In genomic region chr12:108560752-108561719, GRCh38 we compare ENCODE assay signal across 8 cellular contexts. TPM values are rescaled to one million over a fixed set of nuclear protein-coding genes. Genes with fewer than 3 reads are reported as not detected.
A peak's percentile ranks its signal among the peaks of the same experiment; 100 is the strongest.
DNase-seq lines count a peak whose midpoint lies in the region; ATAC-seq, FAIRE-seq and TF ChIP-seq lines count a peak whose summit lies in the region.

Gene SART3 (minus strand): TSS chr12:108561173. CDS start chr12:108561154, 19 bp downstream.

- peak; percentile 11 to 52 for TF ChIP-seq POLR2A in uterus (IDR thresholded peaks at IDR 0.05)

- H3K79me2 ChIP-seq in astrocyte (ENCODE audit: insufficient read depth, low read length), result peaks cover 68% of the 10 kb centered on the region

- peak within 1 kb of the TSS; percentile 98 for H3K27ac ChIP-seq in astrocyte (ENCODE audit: low read depth, low read length)
- H3K27ac ChIP-seq in uterus, result peak within 1 kb of the TSS; percentile 88 to 96

- H3K9me3 Mint-ChIP-seq in astrocyte (ENCODE audit: unreplicated experiment), result no peaks in the 10 kb centered on the region

- H3K4me1 ChIP-seq in astrocyte (ENCODE audit: insufficient read depth, low read length) (peaks cover 26% of the 10 kb centered on the region), uterus (peaks cover 0 to 17% of the 10 kb centered on the region in 2 donors)

- intact Hi-C loops in uterus (cut with DNase I; ENCODE audit: low total_unique reads), result loop anchor here (5.0 to 10.0 kb wide), 2 partner anchors 56 to 534 kb away; partner anchors contain the start of genes ALKBH2 and UNG

- no peaks in the 10 kb centered on the region for H3K9me3 ChIP-seq in astrocyte (ENCODE audit: insufficient read depth, low read depth, low read length)
- H3K9me3 ChIP-seq in uterus, result no peaks in the 10 kb centered on the region

- peaks cover 49% of the 10 kb centered on the region for H4K20me1 ChIP-seq in astrocyte (ENCODE audit: insufficient read depth, low read length)

- peak within 1 kb of the TSS; percentile 100 for H3K4me3 Mint-ChIP-seq in astrocyte (ENCODE audit: unreplicated experiment)

- TF ChIP-seq CTCF in astrocyte (IDR thresholded peaks at IDR 0.05; ENCODE audit: insufficient read depth, low read depth, low read length) (no peak), uterus (IDR thresholded peaks at IDR 0.05) (no peak)

- H3K27me3 ChIP-seq in astrocyte (ENCODE audit: insufficient read depth, low read length) (no peaks in the 10 kb centered on the region), uterus (no peaks in the 10 kb centered on the region)

- H3K36me3 ChIP-seq in astrocyte (ENCODE audit: insufficient read depth, low read length) (peaks cover 21% of the 10 kb centered on the region), uterus (no peaks in the 10 kb centered on the region)

- ATAC-seq in GM18502 (IDR thresholded peaks at IDR 0.05; ENCODE audit: poor library complexity, unreplicated experiment) (peak; percentile 35), HG02938 (IDR thresholded peaks at IDR 0.05; ENCODE audit: unreplicated experiment) (peak; percentile 36)

- DNase-seq in NCI-H1930 (lab: John Stamatoyannopoulos, UW) (peak; percentile 70 to 85), T-helper 22 cell (ENCODE audit: low read depth) (peak; percentile 59), astrocyte (ENCODE audit: low read depth) (peak; percentile 85), hepatic stellate cell (ENCODE audit: low spot score) (peak; percentile 88), putamen (ENCODE audit: low spot score) (peak; percentile 90), uterus (peak; percentile 72 to 83)

- peak within 1 kb of the TSS; percentile 83 for H2AFZ ChIP-seq in astrocyte (ENCODE audit: low read depth, low read length)

- peak within 1 kb of the TSS; percentile 100 for H3K27ac Mint-ChIP-seq in astrocyte (ENCODE audit: unreplicated experiment)

- H3K9ac ChIP-seq in astrocyte (ENCODE audit: low read length), result peak within 1 kb of the TSS; percentile 99

- peak within 1 kb of the TSS; percentile 93 for H3K4me2 ChIP-seq in astrocyte (ENCODE audit: low read length)

- peaks cover 35% of the 10 kb centered on the region for H3K4me1 Mint-ChIP-seq in astrocyte (ENCODE audit: low read depth, unreplicated experiment)

- no peak for FAIRE-seq in astrocyte (lab: Jason Lieb, UNC)

- H3K4me3 ChIP-seq in astrocyte (ENCODE audit: insufficient read depth, low read depth, low read length) (peak within 1 kb of the TSS; percentile 94), uterus (peak within 1 kb of the TSS; percentile 67 to 91)

- H3K27me3 Mint-ChIP-seq in astrocyte (ENCODE audit: low read depth, unreplicated experiment), result no peaks in the 10 kb centered on the region

- peaks cover 5% of the 10 kb centered on the region for H3K36me3 Mint-ChIP-seq in astrocyte (ENCODE audit: low read depth, unreplicated experiment)

RNA-seq across cellular contexts. Expression of gene SART3, which starts in this region (rescaled TPM):
- total RNA-seq in astrocyte, result 39.9 and 48.4 TPM in 2 replicates
- total RNA-seq in uterus, result 10 to 100 TPM; 16.2 to 86.1 (median 55.7) TPM

Comparison
In these comparisons a context has a peak if more than half of its experiments do, and no peak if none do; other contexts are left out.
1. Peak in every context shown above with its lines: DNase-seq, ATAC-seq, H3K4me3 ChIP-seq and H3K27ac ChIP-seq.